ENCODE assay signal across 24 cellular contexts in genomic region chr7:23268167-23268566, GRCh38. TPM values are rescaled to one million over a fixed set of nuclear protein-coding genes. Genes with fewer than 3 reads are reported as not detected.
"Had no signal": no experiment of that assay in that cellular context is flagged by ENCODE, and none has a peak within 500 bp of the region (broad histone marks: within the 10 kb centered on the region; RNA-seq: fewer than 3 reads in every experiment).

No MANE protein-coding gene starts in this region.

- H3K4me3 ChIP-seq: colonic mucosa, esophagus muscularis mucosa, gastroesophageal sphincter, heart left ventricle, hepatocyte, lower lobe of right lung, mucosa of descending colon had no signal

- H3K27me3 ChIP-seq: colonic mucosa, foreskin keratinocyte, heart left ventricle, hepatocyte had no signal

- H3K9me3 Mint-ChIP-seq: dendritic cell treated with granulocyte-macrophage colony-stimulating factor and Interleukin-4, amounts not matched to agents 40 ng/mL and 50 ng/mL, for 4 days; effector memory CD8-positive, alpha-beta T cell; immature natural killer cell; naive B cell had no signal

- H3K4me1 ChIP-seq: colonic mucosa, foreskin keratinocyte, gastroesophageal sphincter, lower lobe of right lung had no signal

- DNase-seq: colonic mucosa; cortex of kidney; effector CD8-positive, alpha-beta T cell; effector memory CD8-positive, alpha-beta T cell; foreskin keratinocyte; hypothalamus; immature natural killer cell; islet precursor cell; kidney; kidney glomerular epithelial cell; left colon; lower lobe of right lung; mesenchymal stem cell; mucosa of descending colon; naive B cell had no signal

- H3K4me3 Mint-ChIP-seq: dendritic cell treated with granulocyte-macrophage colony-stimulating factor and Interleukin-4, amounts not matched to agents 40 ng/mL and 50 ng/mL, for 4 days; effector memory CD8-positive, alpha-beta T cell; immature natural killer cell; mesothelial cell of epicardium; naive B cell had no signal

- FAIRE-seq: endothelial cell of umbilical vein, frontal cortex, kidney had no signal

- H3K27ac ChIP-seq: colonic mucosa, esophagus muscularis mucosa, foreskin keratinocyte, gastroesophageal sphincter, heart left ventricle, hepatocyte, lower lobe of right lung had no signal

- H3K27ac Mint-ChIP-seq: dendritic cell treated with granulocyte-macrophage colony-stimulating factor and Interleukin-4, amounts not matched to agents 40 ng/mL and 50 ng/mL, for 4 days; effector memory CD8-positive, alpha-beta T cell; immature natural killer cell; mesothelial cell of epicardium; naive B cell had no signal

- H3K36me3 ChIP-seq: colonic mucosa had no signal

- ATAC-seq: effector memory CD8-positive, alpha-beta T cell; gastroesophageal sphincter; left colon; left lobe of liver; lower lobe of right lung; mucosa of descending colon had no signal

- H3K36me3 Mint-ChIP-seq: immature natural killer cell, mesothelial cell of epicardium, naive B cell had no signal

- H3K9me3 ChIP-seq: colonic mucosa, esophagus muscularis mucosa, gastroesophageal sphincter, heart left ventricle, lower lobe of right lung, mucosa of descending colon had no signal

RNA-seq across cellular contexts. Expression of gene GPNMB, which starts 21.6 kb away (rescaled TPM):
- polyA plus RNA-seq: immature natural killer cell had no signal
